8 cellular contexts compared by ENCODE assay signal in the genomic region with DNA sequence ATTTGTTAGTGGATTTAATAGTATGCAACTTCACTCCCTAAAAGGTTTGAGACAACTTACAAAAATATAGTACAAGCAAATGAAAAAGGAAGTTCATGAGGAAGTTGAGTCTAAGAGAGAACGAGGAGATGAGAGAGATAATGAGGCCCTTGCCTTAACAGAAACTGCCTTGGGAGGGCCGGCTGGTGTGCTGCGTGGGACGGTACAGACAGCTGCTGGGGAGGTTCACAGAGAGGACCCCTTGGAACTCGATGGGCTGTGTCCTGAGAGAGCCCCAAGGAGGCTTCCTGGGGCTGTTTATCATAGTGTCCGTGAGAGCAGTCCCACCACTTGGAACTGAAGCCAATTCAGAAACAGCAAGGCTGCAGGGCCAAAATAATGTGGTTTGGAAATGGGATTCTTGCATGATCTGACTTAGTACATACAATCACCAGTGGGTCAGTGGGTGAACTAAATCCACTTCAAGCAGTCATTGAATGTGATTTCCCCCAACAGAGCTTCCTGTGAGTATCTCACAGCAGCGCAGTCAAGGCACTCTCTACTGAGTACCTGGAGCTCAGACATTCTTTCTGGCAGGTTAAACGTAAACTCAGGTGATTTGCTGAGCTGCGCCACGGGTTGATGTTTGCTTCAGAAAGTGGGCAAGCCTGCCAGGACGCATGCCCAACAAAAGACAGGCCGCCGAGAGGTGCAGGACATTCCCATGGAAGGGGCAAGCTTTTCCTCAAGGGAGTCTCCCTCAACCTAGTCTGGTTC.
DNase-seq lines count a peak whose midpoint lies in the region; ATAC-seq and TF ChIP-seq lines count a peak whose summit lies in the region.

No MANE protein-coding gene starts in this region.

- no TSS peak for BruUV-seq in Caco-2 (replicated peaks; lab: Mats Ljungman, UMichigan)

- H3K4me3 Mint-ChIP-seq in CD8-positive, alpha-beta memory T cell, result no peak overlapping the region
- H3K4me3 Mint-ChIP-seq in Caco-2 (ENCODE audit: unreplicated experiment), result no peak overlapping the region

- H3K27me3 ChIP-seq in CD8-positive, alpha-beta memory T cell (ENCODE audit: insufficient read depth, low read length, poor library complexity, severe bottlenecking), result no peaks in the 10 kb centered on the region
- no peaks in the 10 kb centered on the region for H3K27me3 ChIP-seq in Caco-2 (replicated peaks; ENCODE audit: control insufficient read depth, insufficient read depth, low read length)

- peak; percentile 57 for ATAC-seq in GM21526 (IDR thresholded peaks at IDR 0.05; ENCODE audit: low FRiP score, unreplicated experiment)
- ATAC-seq in activated naive CD4-positive, alpha-beta T cell treated with anti-CD3 and anti-CD28 coated beads, Interleukin-2, amount 50 U/mL, for 72 hours, result peak in 1 of 2 donors; percentile 30

- no peaks in the 10 kb centered on the region for H3K27me3 Mint-ChIP-seq in CD8-positive, alpha-beta memory T cell
- no peaks in the 10 kb centered on the region for H3K27me3 Mint-ChIP-seq in Caco-2 (ENCODE audit: insufficient read depth, unreplicated experiment)

- no peaks in the 10 kb centered on the region for H3K9me3 ChIP-seq in CD8-positive, alpha-beta memory T cell (ENCODE audit: low read length)
- no peaks in the 10 kb centered on the region for H3K9me3 ChIP-seq in Caco-2

- peaks cover 19% of the 10 kb centered on the region for H3K4me1 ChIP-seq in CD8-positive, alpha-beta memory T cell (ENCODE audit: insufficient read depth, low read length)
- no peaks in the 10 kb centered on the region for H3K4me1 ChIP-seq in Caco-2

- TF ChIP-seq CTCF in NB4 (IDR thresholded peaks at IDR 0.05; ENCODE audit: low read depth, low read length), result no peak
- TF ChIP-seq CTCF in Caco-2 (IDR thresholded peaks at IDR 0.05; ENCODE audit: insufficient read depth in 1 of 2, low read depth in 1 of 2, low read length in 1 of 2, severe bottlenecking in 1 of 2, unreplicated experiment in 1 of 2), result no peak

- H3K36me3 ChIP-seq in CD8-positive, alpha-beta memory T cell (ENCODE audit: insufficient read depth, low read length), result peaks cover 38% of the 10 kb centered on the region
- H3K36me3 ChIP-seq in Caco-2 (ENCODE audit: control insufficient read depth, insufficient read depth, low read length), result no peaks in the 10 kb centered on the region

- DNase-seq in CD8-positive, alpha-beta memory T cell, result no peak
- peak; percentile 94 for DNase-seq in NB4 (ENCODE audit: low read depth)
- no peak for DNase-seq in activated naive CD4-positive, alpha-beta T cell treated with anti-CD3 and anti-CD28 coated beads, Interleukin-2, amount 50 U/mL, for 72 hours (ENCODE audit: low spot score in 2 of 2)
- DNase-seq in inferior parietal cortex (ENCODE audit: extremely low spot score), result no peak
- no peak for DNase-seq in Caco-2
- DNase-seq in DMS53 (lab: John Stamatoyannopoulos, UW), result no peak
- DNase-seq in nucleus accumbens (lab: John Stamatoyannopoulos, UW), result no peak

- no peak overlapping the region for H3K4me3 ChIP-seq in CD8-positive, alpha-beta memory T cell (ENCODE audit: low read length)
- H3K4me3 ChIP-seq in NB4 (ENCODE audit: low read depth, low read length), result no peak overlapping the region
- no peak overlapping the region for H3K4me3 ChIP-seq in Caco-2 (ENCODE audit: low read depth, low read length)

- H3K4me1 Mint-ChIP-seq in CD8-positive, alpha-beta memory T cell, result peaks cover 12 to 28% (median 20%) of the 10 kb centered on the region in 3 donors
- no peaks in the 10 kb centered on the region for H3K4me1 Mint-ChIP-seq in Caco-2 (ENCODE audit: low read depth, unreplicated experiment)

- no peaks in the 10 kb centered on the region for H3K9me3 Mint-ChIP-seq in CD8-positive, alpha-beta memory T cell
- peaks cover 0 to 5% of the 10 kb centered on the region in 2 donors for H3K9me3 Mint-ChIP-seq in activated naive CD4-positive, alpha-beta T cell treated with anti-CD3 and anti-CD28 coated beads, Interleukin-2, amount 50 U/mL, for 72 hours
- no peaks in the 10 kb centered on the region for H3K9me3 Mint-ChIP-seq in Caco-2 (ENCODE audit: unreplicated experiment)

- POLR2A ChIA-PET in CD8-positive, alpha-beta memory T cell (lab: Charles Lee), result no interaction called here
- POLR2A ChIA-PET in Caco-2 (lab: Charles Lee), result no interaction called here

- intact Hi-C loops in Caco-2 (cut with micrococcal nuclease; ENCODE audit: unreplicated experiment), result no loop called here

- peaks cover 9 to 43% (median 10%) of the 10 kb centered on the region in 3 donors for H3K36me3 Mint-ChIP-seq in CD8-positive, alpha-beta memory T cell
- peaks cover 15 to 38% of the 10 kb centered on the region in 2 donors for H3K36me3 Mint-ChIP-seq in activated naive CD4-positive, alpha-beta T cell treated with anti-CD3 and anti-CD28 coated beads, Interleukin-2, amount 50 U/mL, for 72 hours
- H3K36me3 Mint-ChIP-seq in Caco-2 (ENCODE audit: insufficient read depth, unreplicated experiment), result no peaks in the 10 kb centered on the region

- TF ChIP-seq POLR2A in NB4 (IDR thresholded peaks at IDR 0.05; ENCODE audit: extremely low read depth, insufficient read length), result no peak

- H3K27ac ChIP-seq in CD8-positive, alpha-beta memory T cell (ENCODE audit: low read depth, low read length), result no peak overlapping the region

- H3K27ac Mint-ChIP-seq in CD8-positive, alpha-beta memory T cell, result peak overlapping the region in 5 of 8 donors; percentile 43 to 80 (median 72)
- peak overlapping the region; percentile 51 to 84 for H3K27ac Mint-ChIP-seq in activated naive CD4-positive, alpha-beta T cell treated with anti-CD3 and anti-CD28 coated beads, Interleukin-2, amount 50 U/mL, for 72 hours
- H3K27ac Mint-ChIP-seq in Caco-2 (ENCODE audit: unreplicated experiment), result no peak overlapping the region

- CTCF ChIA-PET in CD8-positive, alpha-beta memory T cell (lab: Charles Lee), result no interaction called here
- CTCF ChIA-PET in Caco-2 (lab: Charles Lee), result no interaction called here
